2 cellular contexts compared by ENCODE assay signal in the genomic region with DNA sequence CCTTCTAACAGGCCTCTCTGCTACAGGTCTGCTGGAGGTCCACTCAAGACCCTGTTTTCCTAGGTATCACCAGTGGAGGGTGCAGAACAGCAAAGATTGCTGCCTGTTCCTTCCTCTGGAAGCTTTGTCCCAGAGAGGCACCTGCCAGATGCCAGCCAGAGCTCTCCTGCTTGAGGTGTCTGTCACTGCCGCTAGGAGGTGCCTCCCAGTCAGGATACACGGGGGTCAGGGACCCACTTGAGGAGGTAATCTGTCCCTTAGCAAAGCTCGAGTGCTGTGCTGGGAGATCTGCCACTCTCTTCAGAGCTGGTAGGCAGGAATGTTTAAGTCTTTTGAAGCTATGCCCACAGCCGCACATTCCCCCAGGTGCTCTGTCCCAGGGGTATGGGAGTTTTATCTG.
TF ChIP-seq lines count a peak whose summit lies in the region.

No MANE protein-coding gene starts in this region.

TF ChIP-seq in GM23338, 12 proteins besides CTCF, POLR2A, EP300 and RAD21:
- TF ChIP-seq, protein P1, sequence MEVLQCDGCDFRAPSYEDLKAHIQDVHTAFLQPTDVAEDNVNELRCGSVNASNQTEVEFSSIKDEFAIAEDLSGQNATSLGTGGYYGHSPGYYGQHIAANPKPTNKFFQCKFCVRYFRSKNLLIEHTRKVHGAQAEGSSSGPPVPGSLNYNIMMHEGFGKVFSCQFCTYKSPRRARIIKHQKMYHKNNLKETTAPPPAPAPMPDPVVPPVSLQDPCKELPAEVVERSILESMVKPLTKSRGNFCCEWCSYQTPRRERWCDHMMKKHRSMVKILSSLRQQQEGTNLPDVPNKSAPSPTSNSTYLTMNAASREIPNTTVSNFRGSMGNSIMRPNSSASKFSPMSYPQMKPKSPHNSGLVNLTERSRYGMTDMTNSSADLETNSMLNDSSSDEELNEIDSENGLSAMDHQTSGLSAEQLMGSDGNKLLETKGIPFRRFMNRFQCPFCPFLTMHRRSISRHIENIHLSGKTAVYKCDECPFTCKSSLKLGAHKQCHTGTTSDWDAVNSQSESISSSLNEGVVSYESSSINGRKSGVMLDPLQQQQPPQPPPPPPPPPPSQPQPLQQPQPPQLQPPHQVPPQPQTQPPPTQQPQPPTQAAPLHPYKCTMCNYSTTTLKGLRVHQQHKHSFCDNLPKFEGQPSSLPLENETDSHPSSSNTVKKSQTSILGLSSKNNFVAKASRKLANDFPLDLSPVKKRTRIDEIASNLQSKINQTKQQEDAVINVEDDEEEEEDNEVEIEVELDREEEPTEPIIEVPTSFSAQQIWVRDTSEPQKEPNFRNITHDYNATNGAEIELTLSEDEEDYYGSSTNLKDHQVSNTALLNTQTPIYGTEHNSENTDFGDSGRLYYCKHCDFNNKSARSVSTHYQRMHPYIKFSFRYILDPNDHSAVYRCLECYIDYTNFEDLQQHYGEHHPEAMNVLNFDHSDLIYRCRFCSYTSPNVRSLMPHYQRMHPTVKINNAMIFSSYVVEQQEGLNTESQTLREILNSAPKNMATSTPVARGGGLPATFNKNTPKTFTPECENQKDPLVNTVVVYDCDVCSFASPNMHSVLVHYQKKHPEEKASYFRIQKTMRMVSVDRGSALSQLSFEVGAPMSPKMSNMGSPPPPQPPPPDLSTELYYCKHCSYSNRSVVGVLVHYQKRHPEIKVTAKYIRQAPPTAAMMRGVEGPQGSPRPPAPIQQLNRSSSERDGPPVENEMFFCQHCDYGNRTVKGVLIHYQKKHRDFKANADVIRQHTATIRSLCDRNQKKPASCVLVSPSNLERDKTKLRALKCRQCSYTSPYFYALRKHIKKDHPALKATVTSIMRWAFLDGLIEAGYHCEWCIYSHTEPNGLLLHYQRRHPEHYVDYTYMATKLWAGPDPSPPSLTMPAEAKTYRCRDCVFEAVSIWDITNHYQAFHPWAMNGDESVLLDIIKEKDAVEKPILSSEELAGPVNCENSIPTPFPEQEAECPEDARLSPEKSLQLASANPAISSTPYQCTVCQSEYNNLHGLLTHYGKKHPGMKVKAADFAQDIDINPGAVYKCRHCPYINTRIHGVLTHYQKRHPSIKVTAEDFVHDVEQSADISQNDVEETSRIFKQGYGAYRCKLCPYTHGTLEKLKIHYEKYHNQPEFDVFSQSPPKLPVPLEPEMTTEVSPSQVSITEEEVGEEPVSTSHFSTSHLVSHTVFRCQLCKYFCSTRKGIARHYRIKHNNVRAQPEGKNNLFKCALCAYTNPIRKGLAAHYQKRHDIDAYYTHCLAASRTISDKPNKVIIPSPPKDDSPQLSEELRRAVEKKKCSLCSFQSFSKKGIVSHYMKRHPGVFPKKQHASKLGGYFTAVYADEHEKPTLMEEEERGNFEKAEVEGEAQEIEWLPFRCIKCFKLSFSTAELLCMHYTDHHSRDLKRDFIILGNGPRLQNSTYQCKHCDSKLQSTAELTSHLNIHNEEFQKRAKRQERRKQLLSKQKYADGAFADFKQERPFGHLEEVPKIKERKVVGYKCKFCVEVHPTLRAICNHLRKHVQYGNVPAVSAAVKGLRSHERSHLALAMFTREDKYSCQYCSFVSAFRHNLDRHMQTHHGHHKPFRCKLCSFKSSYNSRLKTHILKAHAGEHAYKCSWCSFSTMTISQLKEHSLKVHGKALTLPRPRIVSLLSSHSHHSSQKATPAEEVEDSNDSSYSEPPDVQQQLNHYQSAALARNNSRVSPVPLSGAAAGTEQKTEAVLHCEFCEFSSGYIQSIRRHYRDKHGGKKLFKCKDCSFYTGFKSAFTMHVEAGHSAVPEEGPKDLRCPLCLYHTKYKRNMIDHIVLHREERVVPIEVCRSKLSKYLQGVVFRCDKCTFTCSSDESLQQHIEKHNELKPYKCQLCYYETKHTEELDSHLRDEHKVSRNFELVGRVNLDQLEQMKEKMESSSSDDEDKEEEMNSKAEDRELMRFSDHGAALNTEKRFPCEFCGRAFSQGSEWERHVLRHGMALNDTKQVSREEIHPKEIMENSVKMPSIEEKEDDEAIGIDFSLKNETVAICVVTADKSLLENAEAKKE (CRISPR knock-in tag; IDR thresholded peaks at IDR 0.05): no peak
- no peak for TF ChIP-seq STAT1 (IDR thresholded peaks at IDR 0.05; ENCODE audit: unreplicated experiment)
- TF ChIP-seq JUNB (IDR thresholded peaks at IDR 0.05; ENCODE audit: unreplicated experiment): no peak
- TF ChIP-seq, protein P2, sequence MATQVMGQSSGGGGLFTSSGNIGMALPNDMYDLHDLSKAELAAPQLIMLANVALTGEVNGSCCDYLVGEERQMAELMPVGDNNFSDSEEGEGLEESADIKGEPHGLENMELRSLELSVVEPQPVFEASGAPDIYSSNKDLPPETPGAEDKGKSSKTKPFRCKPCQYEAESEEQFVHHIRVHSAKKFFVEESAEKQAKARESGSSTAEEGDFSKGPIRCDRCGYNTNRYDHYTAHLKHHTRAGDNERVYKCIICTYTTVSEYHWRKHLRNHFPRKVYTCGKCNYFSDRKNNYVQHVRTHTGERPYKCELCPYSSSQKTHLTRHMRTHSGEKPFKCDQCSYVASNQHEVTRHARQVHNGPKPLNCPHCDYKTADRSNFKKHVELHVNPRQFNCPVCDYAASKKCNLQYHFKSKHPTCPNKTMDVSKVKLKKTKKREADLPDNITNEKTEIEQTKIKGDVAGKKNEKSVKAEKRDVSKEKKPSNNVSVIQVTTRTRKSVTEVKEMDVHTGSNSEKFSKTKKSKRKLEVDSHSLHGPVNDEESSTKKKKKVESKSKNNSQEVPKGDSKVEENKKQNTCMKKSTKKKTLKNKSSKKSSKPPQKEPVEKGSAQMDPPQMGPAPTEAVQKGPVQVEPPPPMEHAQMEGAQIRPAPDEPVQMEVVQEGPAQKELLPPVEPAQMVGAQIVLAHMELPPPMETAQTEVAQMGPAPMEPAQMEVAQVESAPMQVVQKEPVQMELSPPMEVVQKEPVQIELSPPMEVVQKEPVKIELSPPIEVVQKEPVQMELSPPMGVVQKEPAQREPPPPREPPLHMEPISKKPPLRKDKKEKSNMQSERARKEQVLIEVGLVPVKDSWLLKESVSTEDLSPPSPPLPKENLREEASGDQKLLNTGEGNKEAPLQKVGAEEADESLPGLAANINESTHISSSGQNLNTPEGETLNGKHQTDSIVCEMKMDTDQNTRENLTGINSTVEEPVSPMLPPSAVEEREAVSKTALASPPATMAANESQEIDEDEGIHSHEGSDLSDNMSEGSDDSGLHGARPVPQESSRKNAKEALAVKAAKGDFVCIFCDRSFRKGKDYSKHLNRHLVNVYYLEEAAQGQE (IDR thresholded peaks at IDR 0.05; ENCODE audit: unreplicated experiment): no peak
- TF ChIP-seq, protein P3, sequence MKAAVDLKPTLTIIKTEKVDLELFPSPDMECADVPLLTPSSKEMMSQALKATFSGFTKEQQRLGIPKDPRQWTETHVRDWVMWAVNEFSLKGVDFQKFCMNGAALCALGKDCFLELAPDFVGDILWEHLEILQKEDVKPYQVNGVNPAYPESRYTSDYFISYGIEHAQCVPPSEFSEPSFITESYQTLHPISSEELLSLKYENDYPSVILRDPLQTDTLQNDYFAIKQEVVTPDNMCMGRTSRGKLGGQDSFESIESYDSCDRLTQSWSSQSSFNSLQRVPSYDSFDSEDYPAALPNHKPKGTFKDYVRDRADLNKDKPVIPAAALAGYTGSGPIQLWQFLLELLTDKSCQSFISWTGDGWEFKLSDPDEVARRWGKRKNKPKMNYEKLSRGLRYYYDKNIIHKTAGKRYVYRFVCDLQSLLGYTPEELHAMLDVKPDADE (IDR thresholded peaks at IDR 0.05): no peak
- no peak for TF ChIP-seq NANOG (IDR thresholded peaks at IDR 0.05; ENCODE audit: borderline replicate concordance)
- no peak for TF ChIP-seq ZNF114 (CRISPR knock-in tag; IDR thresholded peaks at IDR 0.05)
- TF ChIP-seq EZH2phosphoT487 (IDR thresholded peaks at IDR 0.05; ENCODE audit: unreplicated experiment): no peak
- TF ChIP-seq ZNF331 (CRISPR knock-in tag; IDR thresholded peaks at IDR 0.05; ENCODE audit: low read depth): no peak
- TF ChIP-seq EZH2 (IDR thresholded peaks at IDR 0.05; ENCODE audit: low read depth, unreplicated experiment): no peak

TF ChIP-seq in H1, 55 proteins besides CTCF, POLR2A, EP300 and RAD21:
- no peak for TF ChIP-seq SUZ12 (IDR thresholded peaks at IDR 0.05; ENCODE audit: low read length)
- TF ChIP-seq ASH2L (IDR thresholded peaks at IDR 0.05; ENCODE audit: low read length): no peak
- no peak for TF ChIP-seq TAF7 (optimal IDR thresholded peaks at IDR 0.05; ENCODE audit: borderline replicate concordance, low read depth, low read length)
- no peak for TF ChIP-seq JUN (IDR thresholded peaks at IDR 0.05; ENCODE audit: low read depth, low read length)
- TF ChIP-seq HDAC2 (IDR thresholded peaks at IDR 0.05; ENCODE audit: borderline replicate concordance in 1 of 2, low read depth in 2 of 2, low read length in 2 of 2): no peak
- no peak for TF ChIP-seq BCL11A (IDR thresholded peaks at IDR 0.05; ENCODE audit: low read depth in 2 of 2, low read length in 2 of 2)
- TF ChIP-seq POLR2AphosphoS5 (IDR thresholded peaks at IDR 0.05; ENCODE audit: low read depth, low read length): no peak
- TF ChIP-seq, protein P4, sequence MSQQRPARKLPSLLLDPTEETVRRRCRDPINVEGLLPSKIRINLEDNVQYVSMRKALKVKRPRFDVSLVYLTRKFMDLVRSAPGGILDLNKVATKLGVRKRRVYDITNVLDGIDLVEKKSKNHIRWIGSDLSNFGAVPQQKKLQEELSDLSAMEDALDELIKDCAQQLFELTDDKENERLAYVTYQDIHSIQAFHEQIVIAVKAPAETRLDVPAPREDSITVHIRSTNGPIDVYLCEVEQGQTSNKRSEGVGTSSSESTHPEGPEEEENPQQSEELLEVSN (IDR thresholded peaks at IDR 0.05): no peak
- TF ChIP-seq NRF1 (IDR thresholded peaks at IDR 0.05; ENCODE audit: low read depth, low read length): no peak
- no peak for TF ChIP-seq SAP30 (IDR thresholded peaks at IDR 0.05; ENCODE audit: insufficient read depth, insufficient replicate concordance, low read length)
- no peak for TF ChIP-seq YY1 (IDR thresholded peaks at IDR 0.05; ENCODE audit: low read depth, low read length)
- no peak for TF ChIP-seq SRF (IDR thresholded peaks at IDR 0.05; ENCODE audit: low read depth, low read length)
- no peak for TF ChIP-seq CHD2 (IDR thresholded peaks at IDR 0.05; ENCODE audit: low read length)
- no peak for TF ChIP-seq ZNF274 (IDR thresholded peaks at IDR 0.05; ENCODE audit: borderline replicate concordance, extremely low read depth, low read length)
- TF ChIP-seq FOSL1 (IDR thresholded peaks at IDR 0.05; ENCODE audit: insufficient read depth, low read depth, low read length): no peak
